In genomic region chr9:124126571-124127289, GRCh38 we compare ENCODE assay signal across 8 cellular contexts.
DNase-seq lines count a peak whose midpoint lies in the region; ATAC-seq and TF ChIP-seq lines count a peak whose summit lies in the region.

No MANE protein-coding gene starts in this region.

- H3K27ac ChIP-seq in adrenal gland (no peak overlapping the region), gastrocnemius medialis (no peak overlapping the region)

- ATAC-seq in T-helper 17 cell, result peak; percentile 68
- peak; percentile 71 for ATAC-seq in left ventricle myocardium superior
- ATAC-seq in gastrocnemius medialis, result peak; percentile 54 to 68
- ATAC-seq in GM18502 (IDR thresholded peaks at IDR 0.05; ENCODE audit: poor library complexity, unreplicated experiment), result no peak

- H3K9me3 ChIP-seq in T-helper 17 cell (ENCODE audit: control insufficient read depth, low read length, poor library complexity, severe bottlenecking), result no peaks in the 10 kb centered on the region
- no peaks in the 10 kb centered on the region for H3K9me3 ChIP-seq in adrenal gland (replicated peaks in 1 of 3)
- H3K9me3 ChIP-seq in gastrocnemius medialis, result no peaks in the 10 kb centered on the region

- no peak overlapping the region for H3K27ac Mint-ChIP-seq in T-helper 17 cell

- H3K4me3 Mint-ChIP-seq in T-helper 17 cell, result peak overlapping the region; percentile 47

- H3K27me3 ChIP-seq in adrenal gland (no peaks in the 10 kb centered on the region), gastrocnemius medialis (no peaks in the 10 kb centered on the region)

- no peaks in the 10 kb centered on the region for H3K36me3 Mint-ChIP-seq in T-helper 17 cell (ENCODE audit: low read depth)

- H3K4me1 ChIP-seq in adrenal gland (replicated peaks in 1 of 2) (no peaks in the 10 kb centered on the region), gastrocnemius medialis (no peaks in the 10 kb centered on the region)

- TF ChIP-seq CTCF in GM12874 (IDR thresholded peaks at IDR 0.05; ENCODE audit: insufficient read depth, low read depth, low read length) (peak; percentile 96), adrenal gland (IDR thresholded peaks at IDR 0.05) (peak; percentile 86 to 99 (median 95)), gastrocnemius medialis (IDR thresholded peaks at IDR 0.05 in 4 of 5, conservative IDR thresholded peaks at IDR 0.05 in 1 of 5) (peak; percentile 84 to 96 (median 95))

- intact Hi-C loops in adrenal gland (cut with DNase I) (loop anchor here in 1 of 2 donors (2.0 to 10.0 kb wide), 2 partner anchors 192 to 408 kb away; no protein-coding TSS in a partner anchor), left ventricle myocardium superior (cut with micrococcal nuclease) (loop anchor here (5.0 kb wide), 1 partner anchor 261 kb away; no protein-coding TSS in a partner anchor), gastrocnemius medialis (cut with DNase I; ENCODE audit: low total_unique reads) (loop anchor here (2.0 kb wide), 2 partner anchors 192 to 410 kb away; no protein-coding TSS in a partner anchor)

- no peak for TF ChIP-seq POLR2A in adrenal gland (IDR thresholded peaks at IDR 0.05)
- no peak for TF ChIP-seq POLR2A in gastrocnemius medialis (IDR thresholded peaks at IDR 0.05)

- DNase-seq in MV-4-11 (lab: John Stamatoyannopoulos, UW) (peak; percentile 55), T-helper 17 cell (peak; percentile 54 to 74 (median 61)), adrenal gland (peak; percentile 63 to 87 (median 74)), left ventricle myocardium superior (peak; percentile 82), gastrocnemius medialis (peak; percentile 16 to 58), cortex of kidney (lab: John Stamatoyannopoulos, UW) (no peak)

- H3K4me3 ChIP-seq in adrenal gland (no peak overlapping the region), gastrocnemius medialis (no peak overlapping the region)

- H3K4me1 Mint-ChIP-seq in T-helper 17 cell, result peaks cover 12% of the 10 kb centered on the region

- peaks cover 27% of the 10 kb centered on the region for H3K27me3 Mint-ChIP-seq in T-helper 17 cell

- no peaks in the 10 kb centered on the region for H3K36me3 ChIP-seq in adrenal gland (replicated peaks in 1 of 2)
- H3K36me3 ChIP-seq in gastrocnemius medialis, result no peaks in the 10 kb centered on the region

- WGBS in adrenal gland, 4 donors, result 26 to 47% (median 27%) methylated on average over 8 to 17 of the region's 17 CpGs

- in situ Hi-C loops in gastrocnemius medialis (cut with MboI; ENCODE audit: low sequenced_read_pairs in 4 of 4), result loop anchor here (5.0 to 25.0 kb wide), 6 partner anchors 186 to 408 kb away; no protein-coding TSS in a partner anchor
